Comparison of ENCODE assay signal across 11 cellular contexts in the genomic region with DNA sequence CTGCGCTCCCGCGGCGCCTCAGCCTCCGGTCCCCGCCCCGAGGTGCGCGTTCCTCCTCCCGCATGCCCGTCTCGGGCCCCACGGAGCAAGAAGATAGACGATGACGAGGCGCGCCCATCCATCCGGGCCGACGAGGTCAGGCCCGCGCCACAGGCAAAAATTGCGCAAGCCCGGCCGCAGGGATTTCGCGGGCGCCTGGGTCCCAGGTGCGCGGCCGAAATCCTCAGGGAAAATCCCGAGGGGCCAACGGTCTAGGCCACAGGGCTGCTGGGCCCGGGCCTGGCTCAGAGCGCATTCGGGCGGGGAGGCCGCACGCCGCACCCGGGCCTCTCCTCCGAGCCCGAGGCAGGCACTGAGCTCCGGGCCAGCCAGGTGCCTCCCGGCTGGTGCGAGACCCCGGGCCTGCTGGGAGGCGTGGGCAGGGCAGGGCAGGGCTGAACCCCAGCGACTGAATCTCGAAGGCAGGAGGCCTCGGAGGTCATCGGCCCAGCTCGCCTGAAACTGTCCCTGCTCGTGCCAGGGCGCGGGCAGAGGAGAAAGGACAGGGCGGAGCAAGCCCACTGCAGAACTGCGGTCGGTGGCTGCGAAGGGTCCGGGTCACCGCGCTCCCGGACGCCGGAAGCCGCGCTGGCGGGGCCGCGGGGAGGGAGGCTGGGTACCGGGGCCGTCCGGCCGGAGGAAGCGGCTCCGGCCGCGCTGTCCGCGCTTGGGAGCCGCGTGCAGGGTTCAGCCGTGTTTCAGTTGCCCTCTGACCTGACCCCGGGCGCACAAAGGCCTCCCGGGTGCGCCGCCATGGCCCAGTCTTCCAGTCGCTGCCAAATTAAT.
DNase-seq lines count a peak whose midpoint lies in the region; ATAC-seq, FAIRE-seq and TF ChIP-seq lines count a peak whose summit lies in the region.
"Had no signal": no experiment of that assay in that cellular context is flagged by ENCODE, and none has a peak within 500 bp of the region (broad histone marks: within the 10 kb centered on the region; RNA-seq: fewer than 3 reads in every experiment).

No MANE protein-coding gene starts in this region.

- POLR2A ChIA-PET in H1 (lab: Charles Lee; ENCODE audit: partially characterized antibody): interaction anchor here (0.9 to 1.6 kb wide), 2 partner anchors 15 to 35 kb away, joined by 3 to 4 read pairs; no protein-coding TSS in a partner anchor
- POLR2A ChIA-PET in PC-9 (lab: Charles Lee; ENCODE audit: unreplicated experiment): no interaction called here

- H3K9ac ChIP-seq in BLaER1: no peak overlapping the region
- H3K9ac ChIP-seq in H9 (ENCODE audit: extremely low read depth, insufficient read length, low read length): no peak overlapping the region
- H3K9ac ChIP-seq in H1 (replicated peaks in 1 of 4; ENCODE audit: extremely low read depth in 1 of 4, low read depth in 3 of 4, low read length in 3 of 4): no peak overlapping the region
- H3K9ac ChIP-seq in neural progenitor cell: no peak overlapping the region

- TF ChIP-seq POLR2A in H1 (IDR thresholded peaks at IDR 0.05; ENCODE audit: control extremely low read depth in 1 of 2, low read depth in 2 of 2, low read length in 2 of 2): no peak

- peaks cover 7% of the 10 kb centered on the region for H3K4me1 ChIP-seq in BLaER1
- no peaks in the 10 kb centered on the region for H3K4me1 ChIP-seq in H9 (ENCODE audit: insufficient read depth, low read length)
- peaks cover 0 to 3% (median 0%) of the 10 kb centered on the region in 4 experiments; a peak in 3 of 7 replicates for H3K4me1 ChIP-seq in H1 (replicated peaks in 1 of 4; ENCODE audit: control insufficient read depth in 3 of 4, insufficient read depth in 4 of 4, low read length in 3 of 4)
- H3K4me1 ChIP-seq in neural progenitor cell: peaks cover 5% of the 10 kb centered on the region
- H3K4me1 ChIP-seq in PC-9 (replicated peaks; ENCODE audit: insufficient read depth): peaks cover 7% of the 10 kb centered on the region; the same call in 1 of the 2 replicates

- no TSS peak for BruUV-seq in PC-9 (replicated peaks; lab: Mats Ljungman, UMichigan)

- no peaks in the 10 kb centered on the region for H3K79me1 ChIP-seq in H9 (ENCODE audit: insufficient read depth, low read depth, low read length, poor library complexity, severe bottlenecking)
- H3K79me1 ChIP-seq in H1 (ENCODE audit: low read depth, low read length): no peaks in the 10 kb centered on the region

- H3K9me3 Mint-ChIP-seq in H9: peaks cover 13 to 16% of the 10 kb centered on the region in 2 experiments
- peaks cover 4% of the 10 kb centered on the region for H3K9me3 Mint-ChIP-seq in natural killer cell treated with Interleukin-12 subunit alpha and Interleukin-12 subunit beta and Interleukin-15 and Interleukin-18, amount 100 ng/mL, for 72 hours
- H3K9me3 Mint-ChIP-seq in neural progenitor cell: peaks cover 34% of the 10 kb centered on the region

- H3K27me3 Mint-ChIP-seq in H9 (ENCODE audit: low read depth) (peaks cover 5% of the 10 kb centered on the region), neural progenitor cell (ENCODE audit: insufficient read depth, low read depth) (peaks cover 2% of the 10 kb centered on the region)
- peaks cover 49 to 62% of the 10 kb centered on the region in 2 donors for H3K27me3 Mint-ChIP-seq in natural killer cell treated with Interleukin-12 subunit alpha and Interleukin-12 subunit beta and Interleukin-15 and Interleukin-18, amount 100 ng/mL, for 72 hours

- H3K36me3 ChIP-seq in BLaER1 (no peaks in the 10 kb centered on the region; the same call in 1 of the 2 replicates), H1 (ENCODE audit: control insufficient read depth in 2 of 4, insufficient read depth in 4 of 4, low read length in 3 of 4) (no peaks in the 10 kb centered on the region), neural progenitor cell (no peaks in the 10 kb centered on the region), PC-9 (ENCODE audit: low read depth) (no peaks in the 10 kb centered on the region; the same call in 1 of the 2 replicates)

- H3K4ac ChIP-seq in H9 (ENCODE audit: low read depth, low read length) (no peak overlapping the region), H1 (replicated peaks; ENCODE audit: insufficient read length, low read depth, low read length) (no peak overlapping the region)

- H3K27ac ChIP-seq in BLaER1 (no peak overlapping the region), H9 (ENCODE audit: insufficient read length, low read depth, low read length) (no peak overlapping the region), H1 (ENCODE audit: low read depth, low read length) (no peak overlapping the region), neural progenitor cell (no peak overlapping the region), PC-9 (no peak overlapping the region)
- H3K27ac ChIP-seq: C4-2B had no signal

- H3F3A ChIP-seq in neural progenitor cell (ENCODE audit: low read depth) (no peaks in the 10 kb centered on the region), PC-9 (ENCODE audit: insufficient read depth, low read depth) (no peaks in the 10 kb centered on the region; the same call in 1 of the 2 replicates)

- H2BK20ac ChIP-seq in H9 (ENCODE audit: low read depth, low read length, poor library complexity, severe bottlenecking): no peak overlapping the region
- no peak overlapping the region for H2BK20ac ChIP-seq in H1 (ENCODE audit: low read length)

- H3T11ph ChIP-seq in H9 (ENCODE audit: low read length): no peak overlapping the region

- H3K18ac ChIP-seq in H9 (ENCODE audit: insufficient read length, low read depth, low read length) (no peak overlapping the region), H1 (ENCODE audit: extremely low read depth, low read length) (no peak overlapping the region; the same call in 1 of the 2 replicates)

- H2BK15ac ChIP-seq in H9 (ENCODE audit: low read depth, low read length) (no peak overlapping the region; the same call in 1 of the 2 replicates), H1 (ENCODE audit: low read length) (no peak overlapping the region)

- TF ChIP-seq EP300 in H1 (IDR thresholded peaks at IDR 0.05; ENCODE audit: borderline replicate concordance in 1 of 2, low read depth in 2 of 2, low read length in 2 of 2): no peak

- H3K56ac ChIP-seq in H9 (ENCODE audit: insufficient read length, low read depth, low read length) (no peak overlapping the region), H1 (replicated peaks; ENCODE audit: insufficient read length, low read depth, low read length) (no peak overlapping the region)

- no peak overlapping the region for H2AK5ac ChIP-seq in H9 (ENCODE audit: insufficient read length, low read length)
- H2AK5ac ChIP-seq in H1 (ENCODE audit: low read depth, low read length): no peak overlapping the region

- CTCF ChIA-PET in H1 (lab: Charles Lee; ENCODE audit: partially characterized antibody) (interaction anchor here (0.6 to 1.1 kb wide), 2 partner anchors 32 to 71 kb away, joined by 3 to 4 read pairs; no protein-coding TSS in a partner anchor), PC-9 (lab: Charles Lee) (no interaction called here)

- no peak overlapping the region for H4K91ac ChIP-seq in H9 (ENCODE audit: insufficient read length, low read depth, low read length)
- no peak overlapping the region for H4K91ac ChIP-seq in H1 (replicated peaks; ENCODE audit: insufficient read length, low read length)

- H3K4me3 ChIP-seq in BLaER1 (peak overlapping the region; percentile 12; the same call in 1 of the 2 replicates), H1 (ENCODE audit: extremely low read depth in 1 of 4, insufficient read depth in 2 of 4, low read depth in 3 of 4, low read length in 4 of 4) (peak overlapping the region in 3 of 4 experiments; percentile 11 to 53 (median 23); a peak in 5 of 8 replicates), neural progenitor cell (no peak overlapping the region), PC-9 (no peak overlapping the region)

- DNase-seq in H9 (peak; percentile 56), H1 (ENCODE audit: low read depth in 1 of 2, low spot score in 2 of 2) (peak in 1 of 2 experiments; percentile 66), neural progenitor cell (ENCODE audit: low spot score) (no peak), ureter (ENCODE audit: low spot score) (no peak), putamen (ENCODE audit: low spot score) (no peak), PC-9 (no peak)
- no peak for DNase-seq in natural killer cell treated with Interleukin-12 subunit alpha and Interleukin-12 subunit beta and Interleukin-15 and Interleukin-18, amount 100 ng/mL, for 72 hours (ENCODE audit: low spot score)
- DNase-seq: activated CD4-positive, alpha-beta T cell treated with anti-CD3 and anti-CD28 coated beads, Interleukin-2, amount 10 ng/mL, durations not matched to agents 7 days and 5 days; NCI-H69 had no signal

- H3K14ac ChIP-seq in H9 (ENCODE audit: insufficient read depth, low read length): no peak overlapping the region
- no peak overlapping the region for H3K14ac ChIP-seq in H1 (ENCODE audit: insufficient read length)

- no peak for FAIRE-seq in H1 (lab: Jason Lieb, UNC)

- no peak overlapping the region for H4K5ac ChIP-seq in H9 (ENCODE audit: insufficient read length, low read depth, low read length)
- H4K5ac ChIP-seq in H1 (ENCODE audit: insufficient read length, low read depth, low read length): no peak overlapping the region

- H3K27me3 ChIP-seq in BLaER1 (no peaks in the 10 kb centered on the region), H9 (ENCODE audit: insufficient read depth, low read length) (no peaks in the 10 kb centered on the region), H1 (replicated peaks in 1 of 4; ENCODE audit: control insufficient read depth in 3 of 4, extremely low read depth in 1 of 4, insufficient read depth in 3 of 4, low read length in 3 of 4) (peaks cover 18 to 49% (median 39%) of the 10 kb centered on the region in 4 experiments), neural progenitor cell (no peaks in the 10 kb centered on the region), PC-9 (ENCODE audit: insufficient read depth, low read depth) (no peaks in the 10 kb centered on the region)

- H3K23ac ChIP-seq in H9 (ENCODE audit: insufficient read length, low read depth, low read length) (no peak overlapping the region), H1 (ENCODE audit: insufficient read length) (no peak overlapping the region)

- H2BK12ac ChIP-seq in H9 (ENCODE audit: insufficient read length, low read depth, low read length) (no peak overlapping the region), H1 (ENCODE audit: low read depth, low read length) (0 out of 2 replicates have a peak overlapping the region, but pooled peaks have one; percentile 2)

- ATAC-seq in natural killer cell treated with Interleukin-12 subunit alpha and Interleukin-12 subunit beta and Interleukin-15 and Interleukin-18, amount 100 ng/mL, for 72 hours: peak in 1 of 2 donors; percentile 65

- H3K36me3 Mint-ChIP-seq in H9 (ENCODE audit: insufficient read depth in 1 of 3, low read depth in 3 of 3) (peaks cover 8 to 14% (median 10%) of the 10 kb centered on the region in 3 experiments), neural progenitor cell (peaks cover 2% of the 10 kb centered on the region)
- peaks cover 19% of the 10 kb centered on the region for H3K36me3 Mint-ChIP-seq in natural killer cell treated with Interleukin-12 subunit alpha and Interleukin-12 subunit beta and Interleukin-15 and Interleukin-18, amount 100 ng/mL, for 72 hours

- TF ChIP-seq CTCF in H9 (conservative IDR thresholded peaks at IDR 0.05) (no peak), H1 (IDR thresholded peaks at IDR 0.05; ENCODE audit: control extremely low read depth in 1 of 3, insufficient read depth in 1 of 3, low read depth in 1 of 3, low read length in 3 of 3) (no peak), neural progenitor cell (IDR thresholded peaks at IDR 0.05) (no peak), PC-9 (conservative IDR thresholded peaks at IDR 0.05) (no peak)

- H3K4me1 Mint-ChIP-seq in H9 (peaks cover 10 to 11% of the 10 kb centered on the region in 2 experiments), neural progenitor cell (peaks cover 8% of the 10 kb centered on the region)
- H3K4me1 Mint-ChIP-seq in natural killer cell treated with Interleukin-12 subunit alpha and Interleukin-12 subunit beta and Interleukin-15 and Interleukin-18, amount 100 ng/mL, for 72 hours (ENCODE audit: low read depth in 2 of 2): peaks cover 6 to 12% of the 10 kb centered on the region in 2 donors

- H2BK5ac ChIP-seq in H9 (ENCODE audit: insufficient read length, low read length) (no peak overlapping the region), H1 (ENCODE audit: low read depth, low read length) (no peak overlapping the region)

- H3K4me3 Mint-ChIP-seq in H9 (no peak overlapping the region), neural progenitor cell (no peak overlapping the region)
- H3K4me3 Mint-ChIP-seq in natural killer cell treated with Interleukin-12 subunit alpha and Interleukin-12 subunit beta and Interleukin-15 and Interleukin-18, amount 100 ng/mL, for 72 hours: peak overlapping the region; percentile 41

- H4K8ac ChIP-seq in H9 (replicated peaks; ENCODE audit: insufficient read length, low read depth, low read length): no peak overlapping the region
- H4K8ac ChIP-seq in H1 (ENCODE audit: extremely low read depth, insufficient read depth, low read length): peak overlapping the region; percentile 88

- H3K79me2 ChIP-seq in H9 (ENCODE audit: insufficient read depth, low read length) (no peaks in the 10 kb centered on the region), H1 (ENCODE audit: control insufficient read depth in 1 of 2, insufficient read depth in 2 of 2, low read length in 2 of 2) (no peaks in the 10 kb centered on the region), neural progenitor cell (ENCODE audit: low read depth) (no peaks in the 10 kb centered on the region), PC-9 (ENCODE audit: low read depth) (no peaks in the 10 kb centered on the region)

- H3K9me3 ChIP-seq in BLaER1: peaks cover 58% of the 10 kb centered on the region
- no peaks in the 10 kb centered on the region for H3K9me3 ChIP-seq in H9 (ENCODE audit: control insufficient read depth, low read depth, low read length)
- H3K9me3 ChIP-seq in H1 (ENCODE audit: insufficient read depth in 2 of 2, low read depth in 1 of 2, low read length in 1 of 2): peaks cover 4 to 13% of the 10 kb centered on the region in 2 experiments; a peak in 2 of 4 replicates
- H3K9me3 ChIP-seq in neural progenitor cell (ENCODE audit: low read depth): peaks cover 11% of the 10 kb centered on the region
- H3K9me3 ChIP-seq in PC-9 (ENCODE audit: insufficient read depth, low read depth): peaks cover 17% of the 10 kb centered on the region

- H3K4me2 ChIP-seq in BLaER1 (no peak overlapping the region), H9 (ENCODE audit: insufficient read depth, insufficient read length, low read length) (no peak overlapping the region), H1 (ENCODE audit: insufficient read depth in 1 of 2, low read depth in 2 of 2, low read length in 2 of 2) (peak overlapping the region; percentile 18 to 67; a peak in 3 of 4 replicates), neural progenitor cell (no peak overlapping the region), PC-9 (no peak overlapping the region)

- H3K23me2 ChIP-seq in H9 (ENCODE audit: insufficient read length, low read depth, low read length, poor library complexity, severe bottlenecking) (no peaks in the 10 kb centered on the region), H1 (ENCODE audit: low read depth, low read length) (no peaks in the 10 kb centered on the region; the same call in 1 of the 2 replicates)

- WGBS in H9 (ENCODE audit: extremely low coverage, insufficient read length, low lambda C conversion rate): no CpG with 5 or more reads among the region's 90 CpGs
- WGBS in H1 (ENCODE audit: extremely low coverage in 1 of 2, insufficient coverage in 1 of 2, insufficient read length in 1 of 2, insufficient replicate concordance in 2 of 2, low coverage in 1 of 2, low lambda C conversion rate in 2 of 2, missing lambda C conversion rate in 1 of 2), 2 experiments: 30% methylated on average over 67 of the region's 90 CpGs; no CpG with 5 or more reads in 1 of the 2 experiments

- no peaks in the 10 kb centered on the region for H3K9me2 ChIP-seq in PC-9 (ENCODE audit: insufficient read depth)

- H2BK120ac ChIP-seq in H9 (ENCODE audit: low read depth, low read length, poor library complexity, severe bottlenecking) (no peak overlapping the region), H1 (replicated peaks; ENCODE audit: low read depth, low read length) (no peak overlapping the region)

- H3K27ac Mint-ChIP-seq in H9: no peak overlapping the region
- no peak overlapping the region for H3K27ac Mint-ChIP-seq in natural killer cell treated with Interleukin-12 subunit alpha and Interleukin-12 subunit beta and Interleukin-15 and Interleukin-18, amount 100 ng/mL, for 72 hours
- no peak overlapping the region for H3K27ac Mint-ChIP-seq in neural progenitor cell

- no peaks in the 10 kb centered on the region for H4K20me1 ChIP-seq in BLaER1
- no peaks in the 10 kb centered on the region for H4K20me1 ChIP-seq in H9 (ENCODE audit: control insufficient read depth, insufficient read depth, insufficient read length)
- no peaks in the 10 kb centered on the region for H4K20me1 ChIP-seq in H1 (replicated peaks in 1 of 2; ENCODE audit: control insufficient read depth in 1 of 2, insufficient read depth in 2 of 2, low read length in 2 of 2)
- no peaks in the 10 kb centered on the region for H4K20me1 ChIP-seq in neural progenitor cell (ENCODE audit: low read depth)
- no peaks in the 10 kb centered on the region for H4K20me1 ChIP-seq in PC-9 (ENCODE audit: insufficient read depth)

- intact Hi-C loops in PC-9 (cut with micrococcal nuclease; ENCODE audit: unreplicated experiment): no loop called here

- no peak for TF ChIP-seq RAD21 in H1 (IDR thresholded peaks at IDR 0.05 in 1 of 2, conservative IDR thresholded peaks at IDR 0.05 in 1 of 2; ENCODE audit: low read depth in 2 of 2, low read length in 2 of 2)

- H2AFZ ChIP-seq in H9 (ENCODE audit: low read length) (no peak overlapping the region), H1 (ENCODE audit: low read length) (peak overlapping the region; percentile 56; the same call in 1 of the 2 replicates), neural progenitor cell (replicated peaks) (no peak overlapping the region), PC-9 (no peak overlapping the region)

Comparison
In these comparisons a context has a peak if more than half of its experiments do, and no peak if none do; other contexts are left out.
1. H3K4me2 ChIP-seq: peak in H1 (2 of 2); none in BLaER1 (single experiment), H9 (single experiment), neural progenitor cell (single experiment) and PC-9 (single experiment).
2. H3K4me3 ChIP-seq: peak in BLaER1 (single experiment) and H1 (3 of 4); none in neural progenitor cell (single experiment) and PC-9 (single experiment).